ENCODE assay signal across 8 cellular contexts in genomic region chr11:7278314-7278917, GRCh38. TPM values are rescaled to one million over a fixed set of nuclear protein-coding genes. Genes with fewer than 3 reads are reported as not detected.
A peak's percentile ranks its signal among the peaks of the same experiment; 100 is the strongest.
DNase-seq lines count a peak whose midpoint lies in the region; ATAC-seq and TF ChIP-seq lines count a peak whose summit lies in the region.

No MANE protein-coding gene starts in this region.

- DNase-seq in heart right ventricle (no peak), left cardiac atrium (no peak), WERI-Rb-1 (peak; percentile 18), kidney tubule cell (ENCODE audit: low spot score) (peak; percentile 50), DMS153 treated with DMSO at 0.1 percent for 48 hours (lab: John Stamatoyannopoulos, UW; ENCODE audit: unreplicated experiment) (no peak)
- no peak for DNase-seq in activated naive CD8-positive, alpha-beta T cell treated with anti-CD3 and anti-CD28 coated beads for 36 hours
- DNase-seq in activated T-cell treated with anti-CD3 and anti-CD28 coated beads, Interleukin-2, amount 50 U/mL, for 48 hours: no peak

- H3K27ac Mint-ChIP-seq in activated naive CD8-positive, alpha-beta T cell treated with anti-CD3 and anti-CD28 coated beads for 36 hours: no peak overlapping the region

- 52 to 75% methylated on average over 3 of the region's 3 CpGs for WGBS in heart right ventricle, 2 donors

- no peaks in the 10 kb centered on the region for H3K4me1 ChIP-seq in heart right ventricle

- TF ChIP-seq CTCF in heart right ventricle (IDR thresholded peaks at IDR 0.05): peak in 7 of 9 donors; percentile 41 to 62 (median 47)
- peak; percentile 57 for TF ChIP-seq CTCF in WERI-Rb-1 (IDR thresholded peaks at IDR 0.05; ENCODE audit: low read depth, low read length)

- H3K27me3 ChIP-seq in heart right ventricle (peaks cover 0 to 5% (median 0%) of the 10 kb centered on the region in 7 donors), WERI-Rb-1 (ENCODE audit: insufficient read depth, low read depth, severe bottlenecking) (peaks cover 3% of the 10 kb centered on the region)

- H3K27ac ChIP-seq in heart right ventricle: no peak overlapping the region
- H3K27ac ChIP-seq in WERI-Rb-1: no peak overlapping the region

- H3K36me3 ChIP-seq in heart right ventricle (no peaks in the 10 kb centered on the region), WERI-Rb-1 (no peaks in the 10 kb centered on the region)

- no peak for ATAC-seq in heart right ventricle
- no peak for ATAC-seq in left cardiac atrium
- ATAC-seq in HG03432 (IDR thresholded peaks at IDR 0.05; ENCODE audit: unreplicated experiment): peak; percentile 57

- no peaks in the 10 kb centered on the region for H3K4me1 Mint-ChIP-seq in activated naive CD8-positive, alpha-beta T cell treated with anti-CD3 and anti-CD28 coated beads for 36 hours

- H3K9me3 Mint-ChIP-seq in activated naive CD8-positive, alpha-beta T cell treated with anti-CD3 and anti-CD28 coated beads for 36 hours: no peaks in the 10 kb centered on the region

- H3K36me3 Mint-ChIP-seq in activated naive CD8-positive, alpha-beta T cell treated with anti-CD3 and anti-CD28 coated beads for 36 hours: no peaks in the 10 kb centered on the region

- intact Hi-C loops in heart right ventricle (cut with DNase I) (no loop called here), left cardiac atrium (cut with DNase I) (no loop called here)

- peaks cover 16% of the 10 kb centered on the region for H3K27me3 Mint-ChIP-seq in activated naive CD8-positive, alpha-beta T cell treated with anti-CD3 and anti-CD28 coated beads for 36 hours

- no peaks in the 10 kb centered on the region for H3K9me3 ChIP-seq in heart right ventricle
- no peaks in the 10 kb centered on the region for H3K9me3 ChIP-seq in WERI-Rb-1 (ENCODE audit: severe bottlenecking)

- H3K4me3 ChIP-seq in heart right ventricle (no peak overlapping the region), WERI-Rb-1 (ENCODE audit: low read depth, low read length) (no peak overlapping the region)

- H3K4me3 Mint-ChIP-seq in activated naive CD8-positive, alpha-beta T cell treated with anti-CD3 and anti-CD28 coated beads for 36 hours: no peak overlapping the region

RNA-seq across cellular contexts. Expression of gene SYT9, which starts 26.7 kb away (rescaled TPM):
- total RNA-seq in heart right ventricle (under 1 TPM in 8 of 10 donors, not detected in 2; 0.07 to 0.66 (median 0.37) TPM), left cardiac atrium (under 1 TPM; 0.08 to 0.24 TPM)
- under 1 TPM in 1 of 2 donors, not detected in 1; 0.01 TPM for polyA plus RNA-seq in heart right ventricle
- not detected for total RNA-seq in activated naive CD8-positive, alpha-beta T cell treated with anti-CD3 and anti-CD28 coated beads for 36 hours

Comparison
In these comparisons a context has a peak if more than half of its experiments do, and no peak if none do; other contexts are left out.
1. DNase-seq: peak in WERI-Rb-1 (single experiment) and kidney tubule cell (single experiment); none in heart right ventricle (0 of 2), left cardiac atrium (single experiment), DMS153 treated with DMSO at 0.1 percent for 48 hours (single experiment), activated naive CD8-positive, alpha-beta T cell treated with anti-CD3 and anti-CD28 coated beads for 36 hours (single experiment) and activated T-cell treated with anti-CD3 and anti-CD28 coated beads, Interleukin-2, amount 50 U/mL, for 48 hours (0 of 2).